Comparison of ENCODE assay signal across 1 cellular context in the genomic region with DNA sequence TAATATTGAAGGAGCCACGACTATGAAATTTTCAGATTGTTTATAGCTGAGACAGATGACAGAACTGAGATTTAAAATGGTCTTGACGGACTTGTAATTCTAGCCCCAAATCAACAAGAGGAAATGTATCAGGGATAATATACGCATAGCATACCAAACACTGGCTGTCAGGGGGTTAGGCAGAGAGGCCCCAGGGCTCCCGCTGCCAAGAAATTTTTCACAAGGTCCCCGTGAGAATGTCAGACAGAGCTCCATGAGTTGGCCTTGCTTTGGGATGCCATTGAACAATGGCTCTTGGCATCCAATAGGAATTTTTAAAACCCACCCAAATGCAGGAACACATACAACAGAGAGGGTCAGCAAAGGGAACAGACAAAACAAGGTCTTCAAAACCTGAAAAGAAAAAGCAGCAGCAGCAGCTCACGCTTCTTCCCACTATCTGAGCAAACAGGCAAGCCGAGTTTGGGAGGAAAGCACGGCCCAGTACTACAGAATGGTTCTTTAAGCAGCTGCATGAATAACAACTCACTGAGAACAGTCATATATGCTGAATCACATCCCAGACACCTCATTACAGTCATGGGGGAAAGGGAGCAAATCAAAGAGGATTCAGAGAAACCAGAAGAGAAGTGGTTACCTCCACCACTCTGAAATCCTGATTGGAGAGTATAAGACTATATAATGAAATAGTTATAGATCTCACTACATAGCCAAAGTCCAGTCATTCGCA.
TF ChIP-seq lines count a peak whose summit lies in the region.

No MANE protein-coding gene starts in this region.

TF ChIP-seq in IMR-90, 13 proteins besides CTCF, POLR2A, EP300 and RAD21 (continued from another document):
- TF ChIP-seq NFE2L2 (IDR thresholded peaks at IDR 0.05; ENCODE audit: low read depth, low read length) (peak; percentile 62; the same call in 1 of the 2 replicates), FOS (IDR thresholded peaks at IDR 0.05; ENCODE audit: low read depth, low read length) (0 out of 2 replicates have a peak, but pooled peaks have one; percentile 16)
